ENCODE assay signal across 12 cellular contexts in the genomic region with DNA sequence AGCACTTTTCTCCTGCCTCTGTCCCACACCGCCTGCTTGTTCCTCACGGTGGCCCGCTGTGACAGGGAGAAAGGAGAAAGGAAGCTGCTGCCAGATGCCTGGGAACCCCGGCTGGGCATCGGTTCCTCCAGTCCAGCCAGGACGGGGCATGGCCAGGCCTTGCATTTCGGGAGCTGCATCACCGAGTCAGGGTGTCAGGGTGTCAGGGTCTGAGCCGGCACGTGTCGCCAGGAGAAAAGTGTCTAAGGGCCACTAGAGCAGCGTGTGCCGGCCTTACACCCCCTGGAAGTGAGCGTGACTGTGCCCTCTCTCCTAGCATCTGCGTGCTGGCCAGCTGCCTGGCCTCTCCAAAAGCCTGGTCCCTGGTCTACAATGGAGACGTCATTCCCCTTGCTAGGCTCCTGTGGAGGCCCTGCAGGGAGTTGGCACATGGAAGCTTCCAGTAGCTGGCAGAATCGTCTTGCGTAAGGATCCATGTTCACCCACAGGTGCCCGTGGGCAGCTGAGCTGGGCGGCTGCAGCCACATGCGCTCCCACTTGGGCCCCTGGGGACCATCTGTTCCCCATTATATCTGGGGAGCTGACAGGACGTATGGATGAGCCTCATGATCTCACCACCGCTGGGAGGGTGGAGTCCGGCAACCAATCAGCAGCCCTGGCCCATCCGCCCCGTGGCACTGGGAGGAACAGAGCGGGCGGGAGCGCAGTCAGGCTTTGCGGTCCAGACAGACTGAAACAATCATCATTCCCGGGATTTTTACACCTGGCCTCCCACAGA. TPM values are rescaled to one million over a fixed set of nuclear protein-coding genes. Genes with fewer than 3 reads are reported as not detected.
DNase-seq lines count a peak whose midpoint lies in the region; ATAC-seq and TF ChIP-seq lines count a peak whose summit lies in the region.
"Had no signal": no experiment of that assay in that cellular context is flagged by ENCODE, and none has a peak within 500 bp of the region (broad histone marks: within the 10 kb centered on the region; RNA-seq: fewer than 3 reads in every experiment).

No MANE protein-coding gene starts in this region.

- no peak for TF ChIP-seq CTCF in HEK293 (tag by site-specific recombination; IDR thresholded peaks at IDR 0.05)
- no peak for TF ChIP-seq CTCF in BE2C (IDR thresholded peaks at IDR 0.05; ENCODE audit: low read depth, low read length)

- H3K36me3 ChIP-seq in HEK293 (ENCODE audit: control insufficient read depth in 2 of 2, insufficient read depth in 1 of 2, low read length in 2 of 2) (no peaks in the 10 kb centered on the region), BE2C (no peaks in the 10 kb centered on the region)
- H3K36me3 ChIP-seq: brain microvascular endothelial cell had no signal

- DNase-seq in NCI-H524 (lab: John Stamatoyannopoulos, UW) = peak; percentile 9 to 16
- no peak for DNase-seq in NCI-H524 treated with DMSO at 0.1 percent for 48 hours (lab: John Stamatoyannopoulos, UW)
- DNase-seq in sciatic nerve (ENCODE audit: low spot score) = peak; percentile 27
- no peak for DNase-seq in NCI-H2029 treated with DMSO at 0.1 percent for 48 hours (lab: John Stamatoyannopoulos, UW)
- DNase-seq in BE2C = no peak
- DNase-seq: brain microvascular endothelial cell; DMS79; erythroblast; stimulated activated naive CD4-positive, alpha-beta T cell treated with Interleukin-2 at 50 U/mL for 16 hours had no signal

- H3K9me3 ChIP-seq in HEK293 (ENCODE audit: control insufficient read depth, insufficient read depth, low read depth, low read length) (no peaks in the 10 kb centered on the region), BE2C (no peaks in the 10 kb centered on the region)

- intact Hi-C loops in sciatic nerve (cut with DNase I) = loop anchor here (10.0 kb wide), 1 partner anchor 307 kb away; no protein-coding TSS in a partner anchor

- CTCF ChIA-PET in HEK293 (lab: Yijun Ruan, JAX) = no interaction called here

- H3K4me1 ChIP-seq in HEK293 (ENCODE audit: control insufficient read depth, insufficient read depth, low read length) (no peaks in the 10 kb centered on the region), BE2C (no peaks in the 10 kb centered on the region)

- H3K27me3 ChIP-seq in BE2C = no peaks in the 10 kb centered on the region; the same call in 1 of the 2 replicates
- H3K27me3 ChIP-seq: brain microvascular endothelial cell had no signal

- no peak overlapping the region for H3K27ac ChIP-seq in HEK293 (ENCODE audit: extremely low read depth, low read depth, low read length)
- H3K27ac ChIP-seq: brain microvascular endothelial cell had no signal

- POLR2A ChIA-PET in HEK293 (lab: Yijun Ruan, JAX) = no interaction called here

- H3K4me3 ChIP-seq in HEK293 (ENCODE audit: low read depth, low read length) = no peak overlapping the region
- no peak overlapping the region for H3K4me3 ChIP-seq in BE2C (ENCODE audit: low read depth, low read length)

- ATAC-seq in esophagus mucosa (peak; percentile 16), sciatic nerve (no peak), HG03442 (IDR thresholded peaks at IDR 0.05; ENCODE audit: unreplicated experiment) (no peak)

TF ChIP-seq in HEK293, 187 proteins besides CTCF, POLR2A, EP300 and RAD21:
- TF ChIP-seq, protein P1, sequence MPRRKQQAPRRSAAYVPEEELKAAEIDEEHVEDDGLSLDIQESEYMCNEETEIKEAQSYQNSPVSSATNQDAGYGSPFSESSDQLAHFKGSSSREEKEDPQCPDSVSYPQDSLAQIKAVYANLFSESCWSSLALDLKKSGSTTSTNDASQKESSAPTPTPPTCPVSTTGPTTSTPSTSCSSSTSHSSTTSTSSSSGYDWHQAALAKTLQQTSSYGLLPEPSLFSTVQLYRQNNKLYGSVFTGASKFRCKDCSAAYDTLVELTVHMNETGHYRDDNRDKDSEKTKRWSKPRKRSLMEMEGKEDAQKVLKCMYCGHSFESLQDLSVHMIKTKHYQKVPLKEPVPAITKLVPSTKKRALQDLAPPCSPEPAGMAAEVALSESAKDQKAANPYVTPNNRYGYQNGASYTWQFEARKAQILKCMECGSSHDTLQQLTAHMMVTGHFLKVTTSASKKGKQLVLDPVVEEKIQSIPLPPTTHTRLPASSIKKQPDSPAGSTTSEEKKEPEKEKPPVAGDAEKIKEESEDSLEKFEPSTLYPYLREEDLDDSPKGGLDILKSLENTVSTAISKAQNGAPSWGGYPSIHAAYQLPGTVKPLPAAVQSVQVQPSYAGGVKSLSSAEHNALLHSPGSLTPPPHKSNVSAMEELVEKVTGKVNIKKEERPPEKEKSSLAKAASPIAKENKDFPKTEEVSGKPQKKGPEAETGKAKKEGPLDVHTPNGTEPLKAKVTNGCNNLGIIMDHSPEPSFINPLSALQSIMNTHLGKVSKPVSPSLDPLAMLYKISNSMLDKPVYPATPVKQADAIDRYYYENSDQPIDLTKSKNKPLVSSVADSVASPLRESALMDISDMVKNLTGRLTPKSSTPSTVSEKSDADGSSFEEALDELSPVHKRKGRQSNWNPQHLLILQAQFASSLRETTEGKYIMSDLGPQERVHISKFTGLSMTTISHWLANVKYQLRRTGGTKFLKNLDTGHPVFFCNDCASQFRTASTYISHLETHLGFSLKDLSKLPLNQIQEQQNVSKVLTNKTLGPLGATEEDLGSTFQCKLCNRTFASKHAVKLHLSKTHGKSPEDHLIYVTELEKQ (tag by site-specific recombination; IDR thresholded peaks at IDR 0.05; ENCODE audit: borderline replicate concordance) = no peak
- TF ChIP-seq SETDB1 (IDR thresholded peaks at IDR 0.05; ENCODE audit: insufficient read length, low read length) (no peak), EGR2 (tag by site-specific recombination; IDR thresholded peaks at IDR 0.05; ENCODE audit: low read depth) (peak; percentile 40; the same call in 1 of the 2 replicates), ZSCAN30 (tag by site-specific recombination; IDR thresholded peaks at IDR 0.05) (no peak), ZNF324 (tag by site-specific recombination; IDR thresholded peaks at IDR 0.05) (no peak), ZNF311 (tag by site-specific recombination; IDR thresholded peaks at IDR 0.05; ENCODE audit: borderline replicate concordance) (no peak), ZFHX2 (tag by site-specific recombination; conservative IDR thresholded peaks at IDR 0.05) (peak; percentile 74), ZNF701 (tag by site-specific recombination; IDR thresholded peaks at IDR 0.05) (no peak), ZNF670 (tag by site-specific recombination; IDR thresholded peaks at IDR 0.05; ENCODE audit: low read depth) (no peak), ZIC2 (tag by site-specific recombination; IDR thresholded peaks at IDR 0.05) (peak; percentile 5), ZNF624 (tag by site-specific recombination; IDR thresholded peaks at IDR 0.05) (no peak), OSR2 (tag by site-specific recombination; IDR thresholded peaks at IDR 0.05) (no peak), YY2 (tag by site-specific recombination; IDR thresholded peaks at IDR 0.05) (no peak), HOXC10 (CRISPR knock-in tag; IDR thresholded peaks at IDR 0.05) (no peak), ZNF354C (tag by site-specific recombination; IDR thresholded peaks at IDR 0.05; ENCODE audit: borderline replicate concordance, low read depth) (no peak), ZNF114 (tag by site-specific recombination; IDR thresholded peaks at IDR 0.05) (no peak)
- TF ChIP-seq, protein P2, sequence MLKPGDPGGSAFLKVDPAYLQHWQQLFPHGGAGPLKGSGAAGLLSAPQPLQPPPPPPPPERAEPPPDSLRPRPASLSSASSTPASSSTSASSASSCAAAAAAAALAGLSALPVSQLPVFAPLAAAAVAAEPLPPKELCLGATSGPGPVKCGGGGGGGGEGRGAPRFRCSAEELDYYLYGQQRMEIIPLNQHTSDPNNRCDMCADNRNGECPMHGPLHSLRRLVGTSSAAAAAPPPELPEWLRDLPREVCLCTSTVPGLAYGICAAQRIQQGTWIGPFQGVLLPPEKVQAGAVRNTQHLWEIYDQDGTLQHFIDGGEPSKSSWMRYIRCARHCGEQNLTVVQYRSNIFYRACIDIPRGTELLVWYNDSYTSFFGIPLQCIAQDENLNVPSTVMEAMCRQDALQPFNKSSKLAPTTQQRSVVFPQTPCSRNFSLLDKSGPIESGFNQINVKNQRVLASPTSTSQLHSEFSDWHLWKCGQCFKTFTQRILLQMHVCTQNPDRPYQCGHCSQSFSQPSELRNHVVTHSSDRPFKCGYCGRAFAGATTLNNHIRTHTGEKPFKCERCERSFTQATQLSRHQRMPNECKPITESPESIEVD (tag by site-specific recombination; IDR thresholded peaks at IDR 0.05) = no peak

RNA-seq across cellular contexts. Expression of gene HMX1, which starts 39.9 kb away (rescaled TPM):
- not detected for total RNA-seq in esophagus mucosa
- not detected for total RNA-seq in sciatic nerve
- 31.2 TPM for polyA plus RNA-seq in BE2C (2012; ENCODE audit: insufficient read depth, insufficient read length, low read depth)

Comparison
In these comparisons a context has a peak if more than half of its experiments do, and no peak if none do; other contexts are left out.
1. DNase-seq: peak in NCI-H524 (2 of 2) and sciatic nerve (single experiment); none in NCI-H524 treated with DMSO at 0.1 percent for 48 hours (single experiment), NCI-H2029 treated with DMSO at 0.1 percent for 48 hours (single experiment) and BE2C (single experiment).